ENCODE assay signal across 10 cellular contexts in the genomic region with DNA sequence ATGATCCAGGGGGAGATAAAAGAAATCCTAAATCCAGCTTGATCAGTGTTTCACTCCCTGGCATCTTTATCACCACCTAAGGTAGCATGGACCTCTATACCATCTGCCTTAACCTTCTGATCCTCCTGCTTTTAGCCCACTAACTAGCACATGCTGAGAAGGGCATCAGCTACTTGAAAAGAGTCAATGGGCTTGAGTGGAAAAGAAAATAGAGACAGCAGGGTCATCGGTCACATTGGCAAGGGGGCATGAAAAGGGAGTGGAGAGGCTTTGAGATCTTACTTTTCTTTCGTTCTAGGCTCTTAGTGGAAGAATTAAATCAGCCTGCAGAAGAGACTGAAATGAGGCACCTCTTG. TPM values are rescaled to one million over a fixed set of nuclear protein-coding genes. Genes with fewer than 3 reads are reported as not detected.
DNase-seq lines count a peak whose midpoint lies in the region; ATAC-seq and TF ChIP-seq lines count a peak whose summit lies in the region.
"Had no signal": no experiment of that assay in that cellular context is flagged by ENCODE, and none has a peak within 500 bp of the region (broad histone marks: within the 10 kb centered on the region; RNA-seq: fewer than 3 reads in every experiment).

No MANE protein-coding gene starts in this region.

- H3K27me3 ChIP-seq in kidney epithelial cell (ENCODE audit: control insufficient read depth, insufficient read depth, low read length), result no peaks in the 10 kb centered on the region
- no peaks in the 10 kb centered on the region for H3K27me3 ChIP-seq in thoracic aorta (replicated peaks; ENCODE audit: insufficient read depth)

- no peak for DNase-seq in activated CD4-positive, alpha-beta T cell treated with anti-CD3 and anti-CD28 coated beads for 36 hours
- DNase-seq in activated CD4-positive, alpha-beta T cell treated with anti-CD3 and anti-CD28 coated beads, Interleukin-2, amount 50 U/mL, for 1 hour, result no peak
- DNase-seq in kidney epithelial cell (ENCODE audit: low read depth) (no peak), thoracic aorta (ENCODE audit: low spot score) (no peak), NCI-H1092 (lab: John Stamatoyannopoulos, UW) (no peak)

- CTCF ChIA-PET in activated CD4-positive, alpha-beta T cell treated with anti-CD3 and anti-CD28 coated beads for 36 hours (lab: Charles Lee), result interaction anchor here (0.7 to 2.5 kb wide), 6 partner anchors 19 to 128 kb away, joined by 3 to 10 read pairs (median 6); a partner anchor contains a TSS

- intact Hi-C loops in activated CD4-positive, alpha-beta T cell treated with anti-CD3 and anti-CD28 coated beads for 36 hours (cut with DNase I, micrococcal nuclease), result loop anchor here (1.0 to 2.0 kb wide), 21 partner anchors 38 to 854 kb away; a partner anchor contains a TSS

- peaks cover 6 to 10% of the 10 kb centered on the region in 2 donors for H3K4me1 ChIP-seq in thoracic aorta (ENCODE audit: control insufficient read depth in 1 of 2, low read depth in 2 of 2)

- no peaks in the 10 kb centered on the region for H3K9me3 Mint-ChIP-seq in activated CD4-positive, alpha-beta T cell treated with anti-CD3 and anti-CD28 coated beads for 36 hours (ENCODE audit: low read depth)
- H3K9me3 Mint-ChIP-seq in activated naive CD8-positive, alpha-beta T cell (ENCODE audit: low read depth), result no peaks in the 10 kb centered on the region

- no peaks in the 10 kb centered on the region for H3K36me3 ChIP-seq in kidney epithelial cell (ENCODE audit: control insufficient read depth, insufficient read depth, low read length)
- H3K36me3 ChIP-seq in thoracic aorta, result peaks cover 7% of the 10 kb centered on the region

- no peak for ATAC-seq in activated CD4-positive, alpha-beta T cell treated with anti-CD3 and anti-CD28 coated beads for 36 hours
- ATAC-seq in thoracic aorta (ENCODE audit: insufficient number of reproducible peaks, low FRiP score, low read depth) (no peak), HG03354 (IDR thresholded peaks at IDR 0.05; ENCODE audit: poor library complexity, severe bottlenecking, unreplicated experiment) (no peak), GM21619 (IDR thresholded peaks at IDR 0.05; ENCODE audit: unreplicated experiment) (no peak)

- H3K9me3 ChIP-seq in thoracic aorta, result no peaks in the 10 kb centered on the region

- TF ChIP-seq CTCF in kidney epithelial cell (IDR thresholded peaks at IDR 0.05; ENCODE audit: insufficient read depth, low read length, poor library complexity, severe bottlenecking) (no peak), thoracic aorta (IDR thresholded peaks at IDR 0.05) (no peak)

- peaks cover 21% of the 10 kb centered on the region for H3K36me3 Mint-ChIP-seq in activated CD4-positive, alpha-beta T cell treated with anti-CD3 and anti-CD28 coated beads for 36 hours (ENCODE audit: low read depth)
- peaks cover 3% of the 10 kb centered on the region for H3K36me3 Mint-ChIP-seq in activated naive CD8-positive, alpha-beta T cell

- H3K27ac Mint-ChIP-seq in activated CD4-positive, alpha-beta T cell treated with anti-CD3 and anti-CD28 coated beads for 36 hours, result peak overlapping the region; percentile 96
- H3K27ac Mint-ChIP-seq in activated naive CD8-positive, alpha-beta T cell, result peak overlapping the region; percentile 100

- H3K4me1 Mint-ChIP-seq in activated CD4-positive, alpha-beta T cell treated with anti-CD3 and anti-CD28 coated beads for 36 hours, result peaks cover 22% of the 10 kb centered on the region
- peaks cover 28% of the 10 kb centered on the region for H3K4me1 Mint-ChIP-seq in activated naive CD8-positive, alpha-beta T cell (ENCODE audit: low read depth)

- POLR2A ChIA-PET in activated CD4-positive, alpha-beta T cell treated with anti-CD3 and anti-CD28 coated beads for 36 hours (lab: Charles Lee), result interaction anchor here (0.7 to 0.8 kb wide), 2 partner anchors 63 to 242 kb away, joined by 3 read pairs; no protein-coding TSS in a partner anchor

- peak overlapping the region; percentile 94 for H3K4me3 ChIP-seq in kidney epithelial cell (ENCODE audit: low read depth, low read length)
- H3K4me3 ChIP-seq in thoracic aorta, result peak overlapping the region; percentile 97

- no peaks in the 10 kb centered on the region for H3K27me3 Mint-ChIP-seq in activated CD4-positive, alpha-beta T cell treated with anti-CD3 and anti-CD28 coated beads for 36 hours
- H3K27me3 Mint-ChIP-seq in activated naive CD8-positive, alpha-beta T cell, result no peaks in the 10 kb centered on the region

- H3K4me3 Mint-ChIP-seq in activated CD4-positive, alpha-beta T cell treated with anti-CD3 and anti-CD28 coated beads for 36 hours, result peak overlapping the region; percentile 91
- H3K4me3 Mint-ChIP-seq in activated naive CD8-positive, alpha-beta T cell, result peak overlapping the region; percentile 99

- H3K27ac ChIP-seq in thoracic aorta, result peak overlapping the region; percentile 95 to 97

RNA-seq across cellular contexts. Expression of a gene that starts 0.2 kb away (rescaled TPM):
- 10 to 100 TPM; 27.5 to 33.7 TPM for total RNA-seq in activated CD4-positive, alpha-beta T cell treated with anti-CD3 and anti-CD28 coated beads for 36 hours
- total RNA-seq in kidney epithelial cell, result 21.8 and 34.7 TPM in 2 replicates
- total RNA-seq in thoracic aorta, result 10 to 100 TPM; 10.9 to 17.3 TPM

RNA-seq across cellular contexts. Expression of a gene that starts 0.6 kb away (rescaled TPM):
- 10 to 100 TPM; 41.5 to 43.6 TPM for total RNA-seq in activated CD4-positive, alpha-beta T cell treated with anti-CD3 and anti-CD28 coated beads for 36 hours
- total RNA-seq in kidney epithelial cell (20.0 and 59.2 TPM in 2 replicates), thoracic aorta (10 to 100 TPM in 1 of 2 donors, 1 to 10 TPM in 1; 6.1 to 20.4 TPM)

RNA-seq across cellular contexts. Expression of a gene that starts 21.9 kb away (rescaled TPM):
- not detected for total RNA-seq in activated CD4-positive, alpha-beta T cell treated with anti-CD3 and anti-CD28 coated beads for 36 hours
- not detected in 2 replicates for total RNA-seq in kidney epithelial cell
- not detected for total RNA-seq in thoracic aorta
- total RNA-seq: Daoy, posterior vena cava had no signal

RNA-seq across cellular contexts. Expression of a gene that starts 36.9 kb away (rescaled TPM):
- total RNA-seq in activated CD4-positive, alpha-beta T cell treated with anti-CD3 and anti-CD28 coated beads for 36 hours, result under 1 TPM; 0.58 to 0.80 TPM
- total RNA-seq in kidney epithelial cell (1.2 and 1.4 TPM in 2 replicates), thoracic aorta (under 1 TPM in 1 of 2 donors, not detected in 1; 0.54 TPM)

RNA-seq across cellular contexts. Expression of a gene that starts 37.2 kb away (rescaled TPM):
- total RNA-seq in activated CD4-positive, alpha-beta T cell treated with anti-CD3 and anti-CD28 coated beads for 36 hours, result 1 to 10 TPM; 8.5 to 8.9 TPM
- total RNA-seq in kidney epithelial cell, result 306 and 342 TPM in 2 replicates
- 1 to 10 TPM; 4.6 to 4.8 TPM for total RNA-seq in thoracic aorta
